Comparison of ENCODE assay signal across 12 cellular contexts in the genomic region with DNA sequence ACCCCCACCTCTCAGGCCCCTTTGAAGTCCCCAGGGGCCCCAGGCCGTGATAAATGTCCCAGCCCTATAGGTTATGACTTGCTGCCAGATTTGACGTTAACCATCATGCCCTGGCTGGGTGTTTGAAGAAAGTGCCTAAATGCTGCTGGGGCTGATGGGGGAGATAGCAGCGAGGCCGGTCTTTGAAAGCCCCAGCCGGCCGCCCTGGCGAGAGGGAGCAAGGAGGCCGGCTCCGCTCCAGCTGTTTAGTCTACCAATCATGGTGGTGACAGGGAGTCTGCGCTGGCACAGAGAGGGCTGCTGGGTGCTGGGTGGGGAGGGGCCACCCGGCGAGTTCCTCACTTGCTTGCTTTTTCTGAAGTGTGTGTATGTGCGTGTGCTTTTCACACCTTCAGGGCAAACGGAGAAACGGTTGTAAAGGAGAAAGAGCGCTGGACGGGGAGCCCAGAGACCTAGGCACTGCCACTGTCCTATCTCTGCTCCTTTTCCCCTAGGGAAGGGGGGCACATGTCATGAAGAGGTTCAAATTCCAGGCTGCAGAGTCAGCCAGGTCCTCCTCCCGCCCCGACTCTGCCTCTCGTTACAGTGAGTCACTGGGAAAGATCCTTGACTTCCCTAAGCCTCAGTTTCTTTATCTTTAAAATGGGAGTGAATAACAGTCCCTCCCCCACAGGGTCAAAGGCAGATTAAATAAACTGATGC.
DNase-seq lines count a peak whose midpoint lies in the region; ATAC-seq and TF ChIP-seq lines count a peak whose summit lies in the region.
"Had no signal": no experiment of that assay in that cellular context is flagged by ENCODE, and none has a peak within 500 bp of the region (broad histone marks: within the 10 kb centered on the region; RNA-seq: fewer than 3 reads in every experiment).

No MANE protein-coding gene starts in this region.

- peaks cover 6% of the 10 kb centered on the region for H3K27me3 ChIP-seq in RWPE2 (ENCODE audit: insufficient read depth, poor library complexity, severe bottlenecking)
- no peaks in the 10 kb centered on the region for H3K27me3 ChIP-seq in trophoblast cell (ENCODE audit: insufficient read depth, low read length)

- H3K27ac ChIP-seq in RWPE2 (ENCODE audit: poor library complexity, severe bottlenecking) (no peak overlapping the region), trophoblast cell (ENCODE audit: low read depth, low read length) (peak overlapping the region; percentile 92)
- H3K27ac ChIP-seq: HL-60 had no signal

- no peak overlapping the region for H4K12ac ChIP-seq in trophoblast cell (ENCODE audit: low read depth, low read length)

- TF ChIP-seq CTCF in RWPE2 (IDR thresholded peaks at IDR 0.05; ENCODE audit: poor library complexity, severe bottlenecking), result no peak

- peak overlapping the region; percentile 47 for H3K18ac ChIP-seq in trophoblast cell (ENCODE audit: low read length)

- H3K4me3 ChIP-seq in RWPE2 (ENCODE audit: severe bottlenecking) (no peak overlapping the region), trophoblast cell (ENCODE audit: low read depth, low read length) (no peak overlapping the region)

- no CpG with 5 or more reads among the region's 20 CpGs for WGBS in trophoblast cell (ENCODE audit: extremely low coverage, insufficient coverage, insufficient read length)

- peak overlapping the region; percentile 21 for H3K4me2 ChIP-seq in trophoblast cell (ENCODE audit: low read length)

- peak; percentile 47 for DNase-seq in ELR (ENCODE audit: low read depth)
- no peak for DNase-seq in RWPE2 (ENCODE audit: low spot score)
- peak; percentile 56 for DNase-seq in Right ventricle myocardium superior
- DNase-seq in trophoblast cell, result peak; percentile 65 to 71
- DNase-seq in inferior parietal cortex (ENCODE audit: extremely low spot score), result no peak
- DNase-seq in SKM-1 treated with dmso at 0.1 percent for 144 hours (lab: John Stamatoyannopoulos, UW; ENCODE audit: unreplicated experiment), result no peak
- DNase-seq: activated CD4-positive, CD25-positive, alpha-beta regulatory T cell treated with anti-CD3 and anti-CD28 coated beads, Interleukin-2, amount 50 U/mL, for 72 hours; caudate nucleus; stimulated activated CD4-positive, alpha-beta T cell treated with anti-CD3 and anti-CD28 coated beads, Interleukin-2, amount 100 ng/mL, for 24 hours had no signal

- peak overlapping the region; percentile 82 for H4K91ac ChIP-seq in trophoblast cell (ENCODE audit: low read depth, low read length)

- H2AK5ac ChIP-seq in trophoblast cell (ENCODE audit: low read length), result no peak overlapping the region

- peak; percentile 38; the same call in 2 of the 3 replicates for ATAC-seq in RWPE2 (ENCODE audit: low read depth)
- ATAC-seq in Right ventricle myocardium superior (ENCODE audit: poor library complexity), result peak; percentile 68
- ATAC-seq in HG03432 (IDR thresholded peaks at IDR 0.05; ENCODE audit: unreplicated experiment), result no peak
- no peak for ATAC-seq in HG03025 (IDR thresholded peaks at IDR 0.05; ENCODE audit: low FRiP score, unreplicated experiment)

- peak overlapping the region; percentile 84 for H2BK120ac ChIP-seq in trophoblast cell (ENCODE audit: insufficient read depth, low read length, poor library complexity)

- peak overlapping the region; percentile 89 for H2BK5ac ChIP-seq in trophoblast cell (ENCODE audit: low read depth, low read length, poor library complexity)

- H3K36me3 ChIP-seq in RWPE2 (ENCODE audit: low read depth) (no peaks in the 10 kb centered on the region), trophoblast cell (ENCODE audit: control insufficient read depth in 1 of 2, insufficient read depth in 2 of 2, low read length in 2 of 2) (no peaks in the 10 kb centered on the region)

- H2BK12ac ChIP-seq in trophoblast cell (ENCODE audit: low read length), result no peak overlapping the region

- peak overlapping the region; percentile 52 for H4K8ac ChIP-seq in trophoblast cell (ENCODE audit: low read depth, low read length)

- no peak overlapping the region for H3K9ac ChIP-seq in trophoblast cell (ENCODE audit: low read length)

- intact Hi-C loops in Right ventricle myocardium superior (cut with DNase I), result loop anchor here (10.0 kb wide), 1 partner anchor 79 kb away; no protein-coding TSS in a partner anchor

- H2AFZ ChIP-seq in trophoblast cell (ENCODE audit: insufficient read depth, low read length, poor library complexity), result no peak overlapping the region

- peaks cover 66% of the 10 kb centered on the region for H3K79me1 ChIP-seq in trophoblast cell (ENCODE audit: low read length)

- peak overlapping the region; percentile 24 for H3K14ac ChIP-seq in trophoblast cell (ENCODE audit: low read length)

- H3K4ac ChIP-seq in trophoblast cell (ENCODE audit: low read depth, low read length), result peak overlapping the region; percentile 37

- H3K23ac ChIP-seq in trophoblast cell (ENCODE audit: low read length), result no peak overlapping the region

- H3K4me1 ChIP-seq in RWPE2 (ENCODE audit: insufficient read depth, poor library complexity, severe bottlenecking), result no peaks in the 10 kb centered on the region
- peaks cover 43 to 49% of the 10 kb centered on the region in 2 experiments for H3K4me1 ChIP-seq in trophoblast cell (ENCODE audit: control insufficient read depth in 1 of 2, insufficient read depth in 2 of 2, low read length in 2 of 2)

- H3K79me2 ChIP-seq in trophoblast cell (ENCODE audit: control insufficient read depth, insufficient read depth, low read length, poor library complexity), result peaks cover 11% of the 10 kb centered on the region

- H3K9me3 ChIP-seq in RWPE2 (ENCODE audit: severe bottlenecking), result no peaks in the 10 kb centered on the region
- no peaks in the 10 kb centered on the region for H3K9me3 ChIP-seq in trophoblast cell (ENCODE audit: insufficient read depth, low read depth, low read length)

Comparison
In these comparisons a context has a peak if more than half of its experiments do, and no peak if none do; other contexts are left out.
1. DNase-seq: peak in ELR (single experiment), Right ventricle myocardium superior (single experiment) and trophoblast cell (2 of 2); none in RWPE2 (single experiment), inferior parietal cortex (single experiment) and SKM-1 treated with dmso at 0.1 percent for 144 hours (single experiment).
2. ATAC-seq: peak in RWPE2 (single experiment) and Right ventricle myocardium superior (single experiment); none in HG03432 (single experiment) and HG03025 (single experiment).